ENCODE assay signal across 1 cellular context in genomic region chr1:178021955-178022354, GRCh38.
TF ChIP-seq lines count a peak whose summit lies in the region.

No MANE protein-coding gene starts in this region.

TF ChIP-seq in HepG2, 621 proteins besides CTCF, POLR2A, EP300 and RAD21 (continues in another document):
- TF ChIP-seq ZNF558 (CRISPR knock-in tag; IDR thresholded peaks at IDR 0.05; ENCODE audit: borderline replicate concordance) (no peak), TOE1 (CRISPR knock-in tag; IDR thresholded peaks at IDR 0.05) (0 out of 2 replicates have a peak, but pooled peaks have one; percentile 64), TSC22D2 (CRISPR knock-in tag; IDR thresholded peaks at IDR 0.05; ENCODE audit: borderline replicate concordance) (0 out of 2 replicates have a peak, but pooled peaks have one; percentile 30), CREB1 (IDR thresholded peaks at IDR 0.05) (no peak), CREB1 (CRISPR knock-in tag; IDR thresholded peaks at IDR 0.05) (0 out of 2 replicates have a peak, but pooled peaks have one; percentile 50), ZNF331 (CRISPR knock-in tag; IDR thresholded peaks at IDR 0.05) (peak; percentile 40; the same call in 1 of the 2 replicates), PHF20 (CRISPR knock-in tag; IDR thresholded peaks at IDR 0.05) (0 out of 2 replicates have a peak, but pooled peaks have one; percentile 29), PHF21A (CRISPR knock-in tag; IDR thresholded peaks at IDR 0.05) (peak; percentile 39; the same call in 1 of the 2 replicates), HOXA5 (CRISPR knock-in tag; IDR thresholded peaks at IDR 0.05) (peak; percentile 71; the same call in 1 of the 2 replicates), ZNF468 (CRISPR knock-in tag; IDR thresholded peaks at IDR 0.05) (no peak), ZBTB20 (CRISPR knock-in tag; IDR thresholded peaks at IDR 0.05; ENCODE audit: borderline replicate concordance, low read depth) (no peak), SIX4 (CRISPR knock-in tag; IDR thresholded peaks at IDR 0.05) (no peak), ZNF44 (CRISPR knock-in tag; IDR thresholded peaks at IDR 0.05) (no peak), HNF1B (CRISPR knock-in tag; IDR thresholded peaks at IDR 0.05) (peak; percentile 62), ATF5 (CRISPR knock-in tag; IDR thresholded peaks at IDR 0.05; ENCODE audit: low read depth) (no peak), ZNF780A (CRISPR knock-in tag; IDR thresholded peaks at IDR 0.05) (no peak), HNF4G (IDR thresholded peaks at IDR 0.05; ENCODE audit: borderline replicate concordance, low read depth, low read length) (peak; percentile 65; the same call in 1 of the 2 replicates), HNF4G (CRISPR knock-in tag; IDR thresholded peaks at IDR 0.05; ENCODE audit: borderline replicate concordance, low read depth) (0 out of 2 replicates have a peak, but pooled peaks have one; percentile 45), MLLT10 (CRISPR knock-in tag; IDR thresholded peaks at IDR 0.05) (no peak), FOXO1 (CRISPR knock-in tag; IDR thresholded peaks at IDR 0.05) (peak; percentile 43; the same call in 1 of the 2 replicates), CBX1 (IDR thresholded peaks at IDR 0.05; ENCODE audit: low read depth) (no peak), HDAC2 (CRISPR knock-in tag; IDR thresholded peaks at IDR 0.05) (peak; percentile 44; the same call in 1 of the 2 replicates), TCF7 (IDR thresholded peaks at IDR 0.05; ENCODE audit: low read depth) (no peak), RXRB (CRISPR knock-in tag; IDR thresholded peaks at IDR 0.05; ENCODE audit: borderline replicate concordance) (peak; percentile 89), MLX (CRISPR knock-in tag; IDR thresholded peaks at IDR 0.05) (no peak), CHD2 (IDR thresholded peaks at IDR 0.05; ENCODE audit: low read depth, low read length) (no peak), HNF1A (IDR thresholded peaks at IDR 0.05; ENCODE audit: low read depth) (peak; percentile 89), HNF1A (CRISPR knock-in tag; IDR thresholded peaks at IDR 0.05; ENCODE audit: borderline replicate concordance) (peak; percentile 94), SMARCC2 (IDR thresholded peaks at IDR 0.05) (no peak), NFRKB (IDR thresholded peaks at IDR 0.05) (no peak), PRDM15 (CRISPR knock-in tag; IDR thresholded peaks at IDR 0.05) (no peak), SOX5 (CRISPR knock-in tag; IDR thresholded peaks at IDR 0.05; ENCODE audit: borderline replicate concordance) (peak; percentile 54; the same call in 1 of the 2 replicates), ZFP36L2 (CRISPR knock-in tag; IDR thresholded peaks at IDR 0.05) (no peak), RXRA (CRISPR knock-in tag; IDR thresholded peaks at IDR 0.05) (no peak; the same call in 1 of the 2 replicates)
- TF ChIP-seq, protein P1, sequence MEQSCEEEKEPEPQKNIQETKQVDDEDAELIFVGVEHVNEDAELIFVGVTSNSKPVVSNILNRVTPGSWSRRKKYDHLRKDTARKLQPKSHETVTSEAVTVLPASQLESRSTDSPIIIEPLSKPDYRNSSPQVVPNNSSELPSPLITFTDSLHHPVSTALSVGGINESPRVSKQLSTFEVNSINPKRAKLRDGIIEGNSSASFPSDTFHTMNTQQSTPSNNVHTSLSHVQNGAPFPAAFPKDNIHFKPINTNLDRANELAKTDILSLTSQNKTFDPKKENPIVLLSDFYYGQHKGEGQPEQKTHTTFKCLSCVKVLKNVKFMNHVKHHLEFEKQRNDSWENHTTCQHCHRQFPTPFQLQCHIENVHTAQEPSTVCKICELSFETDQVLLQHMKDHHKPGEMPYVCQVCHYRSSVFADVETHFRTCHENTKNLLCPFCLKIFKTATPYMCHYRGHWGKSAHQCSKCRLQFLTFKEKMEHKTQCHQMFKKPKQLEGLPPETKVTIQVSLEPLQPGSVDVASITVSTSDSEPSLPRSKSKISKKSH (CRISPR knock-in tag; IDR thresholded peaks at IDR 0.05; ENCODE audit: borderline replicate concordance): no peak
- TF ChIP-seq, protein P2, sequence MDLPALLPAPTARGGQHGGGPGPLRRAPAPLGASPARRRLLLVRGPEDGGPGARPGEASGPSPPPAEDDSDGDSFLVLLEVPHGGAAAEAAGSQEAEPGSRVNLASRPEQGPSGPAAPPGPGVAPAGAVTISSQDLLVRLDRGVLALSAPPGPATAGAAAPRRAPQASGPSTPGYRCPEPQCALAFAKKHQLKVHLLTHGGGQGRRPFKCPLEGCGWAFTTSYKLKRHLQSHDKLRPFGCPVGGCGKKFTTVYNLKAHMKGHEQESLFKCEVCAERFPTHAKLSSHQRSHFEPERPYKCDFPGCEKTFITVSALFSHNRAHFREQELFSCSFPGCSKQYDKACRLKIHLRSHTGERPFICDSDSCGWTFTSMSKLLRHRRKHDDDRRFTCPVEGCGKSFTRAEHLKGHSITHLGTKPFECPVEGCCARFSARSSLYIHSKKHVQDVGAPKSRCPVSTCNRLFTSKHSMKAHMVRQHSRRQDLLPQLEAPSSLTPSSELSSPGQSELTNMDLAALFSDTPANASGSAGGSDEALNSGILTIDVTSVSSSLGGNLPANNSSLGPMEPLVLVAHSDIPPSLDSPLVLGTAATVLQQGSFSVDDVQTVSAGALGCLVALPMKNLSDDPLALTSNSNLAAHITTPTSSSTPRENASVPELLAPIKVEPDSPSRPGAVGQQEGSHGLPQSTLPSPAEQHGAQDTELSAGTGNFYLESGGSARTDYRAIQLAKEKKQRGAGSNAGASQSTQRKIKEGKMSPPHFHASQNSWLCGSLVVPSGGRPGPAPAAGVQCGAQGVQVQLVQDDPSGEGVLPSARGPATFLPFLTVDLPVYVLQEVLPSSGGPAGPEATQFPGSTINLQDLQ (CRISPR knock-in tag; IDR thresholded peaks at IDR 0.05): no peak
- TF ChIP-seq, protein P3, sequence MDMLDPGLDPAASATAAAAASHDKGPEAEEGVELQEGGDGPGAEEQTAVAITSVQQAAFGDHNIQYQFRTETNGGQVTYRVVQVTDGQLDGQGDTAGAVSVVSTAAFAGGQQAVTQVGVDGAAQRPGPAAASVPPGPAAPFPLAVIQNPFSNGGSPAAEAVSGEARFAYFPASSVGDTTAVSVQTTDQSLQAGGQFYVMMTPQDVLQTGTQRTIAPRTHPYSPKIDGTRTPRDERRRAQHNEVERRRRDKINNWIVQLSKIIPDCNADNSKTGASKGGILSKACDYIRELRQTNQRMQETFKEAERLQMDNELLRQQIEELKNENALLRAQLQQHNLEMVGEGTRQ (IDR thresholded peaks at IDR 0.05; ENCODE audit: low read depth, low read length): no peak
- TF ChIP-seq, protein P3 (CRISPR knock-in tag; IDR thresholded peaks at IDR 0.05; ENCODE audit: borderline replicate concordance): no peak
- TF ChIP-seq, protein P4, sequence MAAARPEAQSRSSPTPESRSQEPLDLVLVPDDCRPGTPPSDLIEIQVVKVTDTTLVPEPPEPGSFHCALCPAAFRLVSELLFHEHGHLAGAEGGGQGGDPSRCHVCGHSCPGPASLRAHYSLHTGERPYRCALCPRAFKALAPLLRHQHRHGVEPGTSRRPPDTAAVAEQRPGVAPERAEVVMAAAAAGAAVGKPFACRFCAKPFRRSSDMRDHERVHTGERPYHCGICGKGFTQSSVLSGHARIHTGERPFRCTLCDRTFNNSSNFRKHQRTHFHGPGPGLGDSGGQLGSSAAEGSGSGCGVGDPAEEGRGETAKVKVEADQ (CRISPR knock-in tag; IDR thresholded peaks at IDR 0.05; ENCODE audit: borderline replicate concordance): no peak
- TF ChIP-seq, protein P5, sequence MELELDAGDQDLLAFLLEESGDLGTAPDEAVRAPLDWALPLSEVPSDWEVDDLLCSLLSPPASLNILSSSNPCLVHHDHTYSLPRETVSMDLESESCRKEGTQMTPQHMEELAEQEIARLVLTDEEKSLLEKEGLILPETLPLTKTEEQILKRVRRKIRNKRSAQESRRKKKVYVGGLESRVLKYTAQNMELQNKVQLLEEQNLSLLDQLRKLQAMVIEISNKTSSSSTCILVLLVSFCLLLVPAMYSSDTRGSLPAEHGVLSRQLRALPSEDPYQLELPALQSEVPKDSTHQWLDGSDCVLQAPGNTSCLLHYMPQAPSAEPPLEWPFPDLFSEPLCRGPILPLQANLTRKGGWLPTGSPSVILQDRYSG (CRISPR knock-in tag; IDR thresholded peaks at IDR 0.05): no peak
